ENCODE assay signal across 8 cellular contexts in genomic region chr9:37465249-37466036, GRCh38. TPM values are rescaled to one million over a fixed set of nuclear protein-coding genes. Genes with fewer than 3 reads are reported as not detected.
DNase-seq lines count a peak whose midpoint lies in the region; ATAC-seq and TF ChIP-seq lines count a peak whose summit lies in the region.

Gene ZBTB5 (minus strand): TSS chr9:37465450. CDS start chr9:37442551, 22,899 bp downstream.

- TF ChIP-seq POLR2A in right lobe of liver (IDR thresholded peaks at IDR 0.05) = peak; percentile 89

- intact Hi-C loops in dorsolateral prefrontal cortex (cut with DNase I) (loop anchor here (2.0 to 10.0 kb wide), 4 partner anchors 33 to 437 kb away; partner anchors contain the start of genes FBXO10 (in 1 of the 2) and SLC25A51 (in 1 of the 2)), right lobe of liver (cut with DNase I) (no loop called here)

- TF ChIP-seq CTCF in C4-2B (conservative IDR thresholded peaks at IDR 0.05) (no peak), dorsolateral prefrontal cortex (IDR thresholded peaks at IDR 0.05 in 54 of 56, conservative IDR thresholded peaks at IDR 0.05 in 2 of 56; ENCODE audit: low read depth in 1 of 56, partially characterized antibody in 56 of 56) (peak in 12 of 56 donors; percentile 1 to 27 (median 13)), right lobe of liver (IDR thresholded peaks at IDR 0.05) (no peak)

- no peaks in the 10 kb centered on the region for H3K9me3 ChIP-seq in right lobe of liver

- peak within 1 kb of the TSS; percentile 68 to 100 (median 95) for H3K4me3 ChIP-seq in dorsolateral prefrontal cortex
- peak within 1 kb of the TSS; percentile 82 to 98 (median 91) for H3K4me3 ChIP-seq in right lobe of liver

- DNase-seq in NCI-H82 (lab: John Stamatoyannopoulos, UW) = peak; percentile 100
- peak; percentile 98 to 99 for DNase-seq in activated CD4-positive, alpha-beta T cell treated with anti-CD3 and anti-CD28 coated beads, Interleukin-2, amount 50 U/mL, for 48 hours
- DNase-seq in dorsolateral prefrontal cortex = peak; percentile 99 to 100 (median 99)
- peak; percentile 99 for DNase-seq in right lobe of liver
- peak; percentile 97 to 99 for DNase-seq in stimulated activated CD4-positive, alpha-beta T cell treated with anti-CD3 and anti-CD28 coated beads, Interleukin-4, amount 100 ng/mL, for 4 hours

- WGBS in right lobe of liver (ENCODE audit: insufficient coverage, low coverage, low lambda C conversion rate, missing lambda C conversion rate) = 0% methylated on average over 16 of the region's 52 CpGs

- H3K36me3 ChIP-seq in right lobe of liver = no peaks in the 10 kb centered on the region

- H3K4me1 ChIP-seq in right lobe of liver = peaks cover 0 to 24% (median 3%) of the 10 kb centered on the region in 4 donors

- H3K27ac ChIP-seq in C4-2B (peak within 1 kb of the TSS; percentile 89), dorsolateral prefrontal cortex (peak within 1 kb of the TSS; percentile 55 to 99 (median 93)), right lobe of liver (peak within 1 kb of the TSS; percentile 88 to 95 (median 94))

- ATAC-seq in GM19397 (IDR thresholded peaks at IDR 0.05; ENCODE audit: unreplicated experiment) (peak; percentile 80), HG03571 (IDR thresholded peaks at IDR 0.05; ENCODE audit: unreplicated experiment) (peak; percentile 79), right lobe of liver (peak; percentile 80 to 88 (median 84))

- H3K27me3 ChIP-seq in dorsolateral prefrontal cortex (no peaks in the 10 kb centered on the region), right lobe of liver (no peaks in the 10 kb centered on the region)

RNA-seq across cellular contexts. Expression of gene ZBTB5, which starts in this region (rescaled TPM):
- total RNA-seq in dorsolateral prefrontal cortex (10 to 100 TPM in 57 of 120 experiments, 1 to 10 TPM in 63; 6.8 to 16.0 (median 10.0) TPM), right lobe of liver (1 to 10 TPM; 4.3 to 6.6 (median 5.5) TPM)

Comparison
In these comparisons a context has a peak if more than half of its experiments do, and no peak if none do; other contexts are left out.
1. Peak in every context shown above with its lines: DNase-seq, ATAC-seq, H3K4me3 ChIP-seq and H3K27ac ChIP-seq.
2. intact Hi-C loops: an anchor here in dorsolateral prefrontal cortex (2.0 to 10.0 kb wide); none called in right lobe of liver.